1 cellular context compared by ENCODE assay signal in genomic region chr1:6359568-6360496, GRCh38.
TF ChIP-seq lines count a peak whose summit lies in the region.

No MANE protein-coding gene starts in this region.

TF ChIP-seq in K562, 482 proteins besides CTCF, POLR2A, EP300 and RAD21 (continued from another document):
- TF ChIP-seq CTCFL (IDR thresholded peaks at IDR 0.05; ENCODE audit: borderline replicate concordance, insufficient read depth, low read depth, low read length, poor library complexity, severe bottlenecking), result no peak
- TF ChIP-seq TAF1 (IDR thresholded peaks at IDR 0.05; ENCODE audit: control insufficient read depth, extremely low read depth, insufficient read depth, low read length, severe bottlenecking), result no peak
- no peak for TF ChIP-seq TSC22D4 (tag; IDR thresholded peaks at IDR 0.05)
- TF ChIP-seq ESRRA (IDR thresholded peaks at IDR 0.05; ENCODE audit: borderline replicate concordance, low read depth), result no peak; the same call in 1 of the 2 replicates
- TF ChIP-seq ZNF175 (CRISPR knock-in tag; IDR thresholded peaks at IDR 0.05; ENCODE audit: low read depth), result no peak
- TF ChIP-seq E2F3 (CRISPR knock-in tag; IDR thresholded peaks at IDR 0.05), result 0 out of 2 replicates have a peak, but pooled peaks have one; percentile 63
- no peak for TF ChIP-seq PBX2 (CRISPR knock-in tag; IDR thresholded peaks at IDR 0.05; ENCODE audit: low read depth)
- TF ChIP-seq PBX2 (tag; conservative IDR thresholded peaks at IDR 0.05; ENCODE audit: low read depth), result no peak
- no peak for TF ChIP-seq ZNF140 (CRISPR knock-in tag; IDR thresholded peaks at IDR 0.05)
- 0 out of 2 replicates have a peak, but pooled peaks have one; percentile 60 for TF ChIP-seq ZNF197 (CRISPR knock-in tag; IDR thresholded peaks at IDR 0.05; ENCODE audit: low read depth)
- no peak for TF ChIP-seq MTF1 (CRISPR knock-in tag; IDR thresholded peaks at IDR 0.05; ENCODE audit: borderline replicate concordance)
- TF ChIP-seq FUS (optimal IDR thresholded peaks at IDR 0.05; ENCODE audit: low read depth, low read length), result no peak
- TF ChIP-seq TBL1XR1 (IDR thresholded peaks at IDR 0.05; ENCODE audit: low read length in 2 of 2), result no peak
- no peak for TF ChIP-seq NR1H2 (CRISPR knock-in tag; IDR thresholded peaks at IDR 0.05)
- no peak for TF ChIP-seq TAF15 (IDR thresholded peaks at IDR 0.05; ENCODE audit: low read depth, low read length)
- no peak for TF ChIP-seq ATF1 (CRISPR knock-in tag; IDR thresholded peaks at IDR 0.05)
- TF ChIP-seq ATF1 (tag; IDR thresholded peaks at IDR 0.05), result 0 out of 2 replicates have a peak, but pooled peaks have one; percentile 9
- TF ChIP-seq RHOXF2B (CRISPR knock-in tag; conservative IDR thresholded peaks at IDR 0.05), result no peak
- TF ChIP-seq ZNF507 (tag; conservative IDR thresholded peaks at IDR 0.05), result no peak
- no peak for TF ChIP-seq GTF2B (IDR thresholded peaks at IDR 0.05; ENCODE audit: extremely low read depth, insufficient read length)
- TF ChIP-seq RB1 (IDR thresholded peaks at IDR 0.05; ENCODE audit: low read depth), result no peak
- no peak for TF ChIP-seq GABPB2 (CRISPR knock-in tag; conservative IDR thresholded peaks at IDR 0.05)
- no peak for TF ChIP-seq ZBTB26 (CRISPR knock-in tag; IDR thresholded peaks at IDR 0.05)
- no peak for TF ChIP-seq ZNF830 (CRISPR knock-in tag; IDR thresholded peaks at IDR 0.05)
- TF ChIP-seq DIDO1 (tag; IDR thresholded peaks at IDR 0.05; ENCODE audit: low read depth), result no peak
- peak; percentile 59; the same call in 1 of the 2 replicates for TF ChIP-seq CREB3 (tag; conservative IDR thresholded peaks at IDR 0.05; ENCODE audit: low read depth)
- TF ChIP-seq ESRRB (CRISPR knock-in tag; IDR thresholded peaks at IDR 0.05; ENCODE audit: borderline replicate concordance), result no peak
- TF ChIP-seq LEF1 (IDR thresholded peaks at IDR 0.05), result peak; percentile 67; the same call in 1 of the 2 replicates
- TF ChIP-seq PRMT5 (CRISPR knock-in tag; IDR thresholded peaks at IDR 0.05), result no peak
- no peak for TF ChIP-seq MXI1 (IDR thresholded peaks at IDR 0.05; ENCODE audit: low read depth, low read length)
- no peak for TF ChIP-seq CHD1 (IDR thresholded peaks at IDR 0.05; ENCODE audit: low read length)
- TF ChIP-seq PHB2 (IDR thresholded peaks at IDR 0.05; ENCODE audit: low read depth), result no peak
- no peak for TF ChIP-seq KHSRP (IDR thresholded peaks at IDR 0.05)
- no peak for TF ChIP-seq ERF (CRISPR knock-in tag; IDR thresholded peaks at IDR 0.05)
- TF ChIP-seq ZNF589 (CRISPR knock-in tag; IDR thresholded peaks at IDR 0.05; ENCODE audit: low read depth), result 0 out of 2 replicates have a peak, but pooled peaks have one; percentile 46
- no peak for TF ChIP-seq SIX5 (IDR thresholded peaks at IDR 0.05; ENCODE audit: borderline replicate concordance in 1 of 2, insufficient read depth in 1 of 2, low read depth in 1 of 2, low read length in 2 of 2)
- no peak for TF ChIP-seq ZNF699 (CRISPR knock-in tag; IDR thresholded peaks at IDR 0.05; ENCODE audit: insufficient replicate concordance)
- TF ChIP-seq E4F1 (CRISPR knock-in tag; IDR thresholded peaks at IDR 0.05; ENCODE audit: borderline replicate concordance), result no peak
- TF ChIP-seq KLF10 (CRISPR knock-in tag; IDR thresholded peaks at IDR 0.05), result no peak
- TF ChIP-seq NR2C1 (IDR thresholded peaks at IDR 0.05), result no peak
- TF ChIP-seq NR2C1 (tag; IDR thresholded peaks at IDR 0.05), result no peak
- TF ChIP-seq MCM7 (IDR thresholded peaks at IDR 0.05), result no peak
- no peak for TF ChIP-seq GATAD2A (IDR thresholded peaks at IDR 0.05)
- TF ChIP-seq BRF1 (IDR thresholded peaks at IDR 0.05; ENCODE audit: borderline replicate concordance, extremely low read depth, insufficient read length), result no peak
